In the genomic region with DNA sequence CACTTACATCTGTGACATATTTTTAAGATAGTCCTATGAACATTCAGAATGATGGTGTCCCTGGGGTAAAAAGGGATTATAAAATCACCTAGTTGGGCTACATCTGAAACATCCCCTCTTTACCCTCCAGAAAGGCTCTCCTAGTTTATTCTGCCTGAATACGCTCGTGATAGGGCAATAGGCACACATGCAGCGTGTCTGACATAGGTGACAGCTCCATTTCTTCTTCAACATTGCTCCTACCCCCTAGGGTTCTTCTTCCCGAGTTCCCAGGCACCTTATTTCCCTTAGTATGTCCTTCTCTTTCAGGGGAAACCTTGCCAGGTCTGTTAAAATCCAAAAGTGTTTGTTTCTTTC, we compare ENCODE assay signal across 1 cellular context.
TF ChIP-seq lines count a peak whose summit lies in the region.

No MANE protein-coding gene starts in this region.

TF ChIP-seq in SK-N-SH treated with all-trans-retinoic acid at 6 μM for 48 hours, 23 proteins besides CTCF, POLR2A, EP300 and RAD21 (continued from another document):
- TF ChIP-seq, protein P1, sequence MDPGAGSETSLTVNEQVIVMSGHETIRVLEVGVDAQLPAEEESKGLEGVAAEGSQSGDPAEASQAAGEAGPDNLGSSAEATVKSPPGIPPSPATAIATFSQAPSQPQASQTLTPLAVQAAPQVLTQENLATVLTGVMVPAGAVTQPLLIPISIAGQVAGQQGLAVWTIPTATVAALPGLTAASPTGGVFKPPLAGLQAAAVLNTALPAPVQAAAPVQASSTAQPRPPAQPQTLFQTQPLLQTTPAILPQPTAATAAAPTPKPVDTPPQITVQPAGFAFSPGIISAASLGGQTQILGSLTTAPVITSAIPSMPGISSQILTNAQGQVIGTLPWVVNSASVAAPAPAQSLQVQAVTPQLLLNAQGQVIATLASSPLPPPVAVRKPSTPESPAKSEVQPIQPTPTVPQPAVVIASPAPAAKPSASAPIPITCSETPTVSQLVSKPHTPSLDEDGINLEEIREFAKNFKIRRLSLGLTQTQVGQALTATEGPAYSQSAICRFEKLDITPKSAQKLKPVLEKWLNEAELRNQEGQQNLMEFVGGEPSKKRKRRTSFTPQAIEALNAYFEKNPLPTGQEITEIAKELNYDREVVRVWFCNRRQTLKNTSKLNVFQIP (CRISPR knock-in tag; IDR thresholded peaks at IDR 0.05; ENCODE audit: borderline replicate concordance, low read depth), result no peak
- TF ChIP-seq TCF4 (CRISPR knock-in tag; IDR thresholded peaks at IDR 0.05; ENCODE audit: borderline replicate concordance), result no peak
- TF ChIP-seq ESRRG (CRISPR knock-in tag; IDR thresholded peaks at IDR 0.05), result no peak
TF ChIP-seq in SK-N-SH treated with all-trans-retinoic acid at 6 μM for 48 hours: peak in this region for 0.
